ENCODE assay signal across 12 cellular contexts in the genomic region with DNA sequence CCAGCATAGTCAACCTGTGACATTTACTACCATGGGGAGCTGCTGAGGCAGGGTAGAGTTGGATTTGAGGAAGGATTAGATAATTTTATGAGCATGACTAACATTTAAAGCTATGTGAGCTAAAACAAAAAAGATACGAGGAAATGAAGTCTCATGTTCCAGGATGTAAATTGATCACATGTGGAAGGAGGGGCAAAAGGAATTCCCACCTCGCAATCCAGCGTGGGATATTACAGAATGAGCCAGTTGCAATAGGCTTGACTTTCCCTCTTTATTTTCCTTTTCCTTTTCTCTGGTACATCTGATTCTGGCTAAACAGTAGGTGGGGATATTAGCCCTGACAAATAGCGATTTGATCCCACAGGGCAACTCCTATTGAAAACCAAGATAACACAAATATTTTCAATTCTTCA.
DNase-seq lines count a peak whose midpoint lies in the region; ATAC-seq and TF ChIP-seq lines count a peak whose summit lies in the region.
"Had no signal": no experiment of that assay in that cellular context is flagged by ENCODE, and none has a peak within 500 bp of the region (broad histone marks: within the 10 kb centered on the region; RNA-seq: fewer than 3 reads in every experiment).

No MANE protein-coding gene starts in this region.

- H3K27ac ChIP-seq in ACC112 (ENCODE audit: low read depth, low read length) (peak overlapping the region; percentile 99), aorta (ENCODE audit: low read depth in 1 of 2, low read length in 2 of 2) (no peak overlapping the region)
- H3K27ac ChIP-seq: parathyroid adenoma had no signal

- DNase-seq in HFF-Myc (ENCODE audit: extremely low read depth, low read depth), result peak; percentile 97
- peak; percentile 72 for DNase-seq in amniotic epithelial cell (ENCODE audit: low read depth)
- DNase-seq in iPS-NIHi11 (ENCODE audit: low spot score), result peak; percentile 19
- DNase-seq in aorta, result no peak
- DNase-seq in HK-2 (ENCODE audit: unreplicated experiment), result no peak
- DNase-seq: activated CD4-positive, alpha-beta T cell treated with anti-CD3 and anti-CD28 coated beads for 1 hour; effector memory CD8-positive, alpha-beta T cell; NCI-H1694 had no signal

- peaks cover 36% of the 10 kb centered on the region for H3K79me2 ChIP-seq in ACC112 (ENCODE audit: control insufficient read depth, insufficient read depth, low read length, unreplicated experiment)
- H3K79me2 ChIP-seq: parathyroid adenoma had no signal

- H3K36me3 ChIP-seq in ACC112 (ENCODE audit: insufficient read depth, low read length) (peaks cover 32% of the 10 kb centered on the region), aorta (ENCODE audit: control insufficient read depth in 1 of 2, insufficient read depth in 2 of 2, low read length in 1 of 2) (no peaks in the 10 kb centered on the region)

- ATAC-seq in aorta (ENCODE audit: low FRiP score) (no peak), HG03457 (IDR thresholded peaks at IDR 0.05; ENCODE audit: unreplicated experiment) (no peak), HG02970 (IDR thresholded peaks at IDR 0.05; ENCODE audit: low FRiP score, unreplicated experiment) (no peak)
- ATAC-seq: effector memory CD8-positive, alpha-beta T cell had no signal

- TF ChIP-seq CTCF in HFF-Myc (IDR thresholded peaks at IDR 0.05; ENCODE audit: low read depth, low read length, missing control alignments), result peak; percentile 44

- 60 to 72% methylated on average over 4 of the region's 4 CpGs for WGBS in aorta, 2 donors

- intact Hi-C loops in aorta (cut with DNase I), result no loop called here

- peaks cover 92% of the 10 kb centered on the region for H3K4me1 ChIP-seq in ACC112 (ENCODE audit: control insufficient read depth, insufficient read depth, low read length, unreplicated experiment)
- no peaks in the 10 kb centered on the region for H3K4me1 ChIP-seq in aorta (ENCODE audit: control insufficient read depth in 1 of 2, insufficient read depth in 2 of 2, low read length in 2 of 2)
- H3K4me1 ChIP-seq: parathyroid adenoma had no signal

- H3K9me3 ChIP-seq in aorta (ENCODE audit: control insufficient read depth, low read length), result no peaks in the 10 kb centered on the region

- H3K27me3 ChIP-seq in ACC112 (ENCODE audit: insufficient read depth, low read length) (no peaks in the 10 kb centered on the region), aorta (ENCODE audit: control insufficient read depth in 1 of 2, insufficient read depth in 2 of 2, low read length in 1 of 2) (no peaks in the 10 kb centered on the region)

- no peak overlapping the region for H3K4me3 ChIP-seq in ACC112 (ENCODE audit: low read depth, low read length)
- no peak overlapping the region for H3K4me3 ChIP-seq in HFF-Myc (replicated peaks; ENCODE audit: low read depth, low read length)
- H3K4me3 ChIP-seq in aorta (ENCODE audit: low read length in 2 of 2), result no peak overlapping the region

- H2AFZ ChIP-seq in ACC112 (ENCODE audit: low read length, unreplicated experiment), result no peak overlapping the region
- H2AFZ ChIP-seq: parathyroid adenoma had no signal

Comparison
In these comparisons a context has a peak if more than half of its experiments do, and no peak if none do; other contexts are left out.
1. DNase-seq: peak in HFF-Myc (single experiment), amniotic epithelial cell (single experiment) and iPS-NIHi11 (single experiment); none in aorta (0 of 2) and HK-2 (single experiment).